Comparison of ENCODE assay signal across 8 cellular contexts in the genomic region with DNA sequence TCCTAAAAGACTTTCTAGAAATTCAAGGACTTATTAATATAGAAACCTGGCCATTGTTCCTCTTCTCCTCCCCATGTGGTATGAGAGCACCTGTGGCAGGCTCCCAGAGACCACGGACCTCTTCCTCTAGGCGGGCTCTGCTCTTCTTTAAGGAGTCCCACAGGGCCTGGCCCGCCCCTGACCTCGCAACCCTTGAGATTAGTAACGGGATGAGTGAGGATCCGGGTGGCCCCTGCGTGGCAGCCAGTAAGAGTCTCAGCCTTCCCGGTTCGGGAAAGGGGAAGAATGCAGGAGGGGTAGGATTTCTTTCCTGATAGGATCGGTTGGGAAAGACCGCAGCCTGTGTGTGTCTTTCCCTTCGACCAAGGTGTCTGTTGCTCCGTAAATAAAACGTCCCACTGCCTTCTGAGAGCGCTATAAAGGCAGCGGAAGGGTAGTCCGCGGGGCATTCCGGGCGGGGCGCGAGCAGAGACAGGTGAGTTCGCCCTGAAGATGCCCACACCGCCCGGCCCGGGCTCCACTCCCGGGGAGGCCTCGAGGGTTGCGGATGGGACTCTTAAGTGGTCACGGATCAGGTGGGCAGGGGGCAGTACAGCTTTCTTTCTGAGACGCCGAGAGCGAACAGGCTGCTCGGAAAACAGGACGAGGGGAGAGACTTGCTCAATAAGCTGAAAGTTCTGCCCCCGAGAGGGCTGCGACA. TPM values are rescaled to one million over a fixed set of nuclear protein-coding genes. Genes with fewer than 3 reads are reported as not detected.
DNase-seq lines count a peak whose midpoint lies in the region; ATAC-seq, FAIRE-seq and TF ChIP-seq lines count a peak whose summit lies in the region.

Gene SLC26A4 (plus strand): TSS at position 448 of the 700 bp plus-strand sequence. CDS start 814 bp downstream, outside the sequence.

- no peak for FAIRE-seq in astrocyte (lab: Jason Lieb, UNC)

- H2AFZ ChIP-seq in astrocyte (ENCODE audit: low read depth, low read length): peak within 1 kb of the TSS; percentile 84

- H3K9me3 Mint-ChIP-seq in astrocyte (ENCODE audit: unreplicated experiment) (no peaks in the 10 kb centered on the region), immature natural killer cell (no peaks in the 10 kb centered on the region)

- H3K9ac ChIP-seq in astrocyte (ENCODE audit: low read length): no peak within 1 kb of the TSS

- peak within 1 kb of the TSS; percentile 82 for H3K4me3 Mint-ChIP-seq in astrocyte (ENCODE audit: unreplicated experiment)
- H3K4me3 Mint-ChIP-seq in immature natural killer cell: peak within 1 kb of the TSS in 4 of 5 donors; percentile 29 to 60 (median 44)

- no peak within 1 kb of the TSS for H3K27ac ChIP-seq in astrocyte (ENCODE audit: low read depth, low read length)

- TF ChIP-seq CTCF in astrocyte (IDR thresholded peaks at IDR 0.05; ENCODE audit: insufficient read depth, low read depth, low read length): no peak

- H3K79me2 ChIP-seq in astrocyte (ENCODE audit: insufficient read depth, low read length): no peaks in the 10 kb centered on the region

- peak within 1 kb of the TSS; percentile 99 for H3K4me2 ChIP-seq in astrocyte (ENCODE audit: low read length)

- H3K9me3 ChIP-seq in astrocyte (ENCODE audit: insufficient read depth, low read depth, low read length): no peaks in the 10 kb centered on the region

- peaks cover 23% of the 10 kb centered on the region for H3K27me3 ChIP-seq in astrocyte (ENCODE audit: insufficient read depth, low read length)

- no peak for ATAC-seq in HG03469 (IDR thresholded peaks at IDR 0.05; ENCODE audit: unreplicated experiment)

- H4K20me1 ChIP-seq in astrocyte (ENCODE audit: insufficient read depth, low read length): no peaks in the 10 kb centered on the region

- H3K4me3 ChIP-seq in astrocyte (ENCODE audit: insufficient read depth, low read depth, low read length): peak within 1 kb of the TSS; percentile 68

- H3K36me3 Mint-ChIP-seq in astrocyte (ENCODE audit: low read depth, unreplicated experiment): peaks cover 2% of the 10 kb centered on the region
- H3K36me3 Mint-ChIP-seq in immature natural killer cell: no peaks in the 10 kb centered on the region

- no peaks in the 10 kb centered on the region for H3K36me3 ChIP-seq in astrocyte (ENCODE audit: insufficient read depth, low read length)

- H3K4me1 Mint-ChIP-seq in astrocyte (ENCODE audit: low read depth, unreplicated experiment) (peaks cover 8% of the 10 kb centered on the region), immature natural killer cell (peaks cover 8 to 10% of the 10 kb centered on the region in 2 donors)

- H3K27ac Mint-ChIP-seq in astrocyte (ENCODE audit: unreplicated experiment): peak within 1 kb of the TSS; percentile 26
- H3K27ac Mint-ChIP-seq in immature natural killer cell: no peak within 1 kb of the TSS

- H3K27me3 Mint-ChIP-seq in astrocyte (ENCODE audit: low read depth, unreplicated experiment): peaks cover 39% of the 10 kb centered on the region
- H3K27me3 Mint-ChIP-seq in immature natural killer cell (ENCODE audit: low read depth in 3 of 3): peaks cover 5 to 18% (median 15%) of the 10 kb centered on the region in 3 donors

- H3K4me1 ChIP-seq in astrocyte (ENCODE audit: insufficient read depth, low read length): peaks cover 18% of the 10 kb centered on the region

- peak; percentile 22 for DNase-seq in NK-92 treated with Interleukin-12 subunit alpha and Interleukin-12 subunit beta, amount 100 ng/mL, for 24 hours (lab: John Stamatoyannopoulos, UW)
- no peak for DNase-seq in NK-92 (lab: John Stamatoyannopoulos, UW; ENCODE audit: unreplicated experiment)
- no peak for DNase-seq in LHCN-M2 (ENCODE audit: low read depth)
- no peak for DNase-seq in astrocyte (ENCODE audit: low read depth)
- DNase-seq in immature natural killer cell: no peak
- peak; percentile 23 for DNase-seq in stimulated activated CD4-positive, alpha-beta T cell treated with anti-CD3 and anti-CD28 coated beads, Interleukin-4, amount 100 ng/mL, for 24 hours
- DNase-seq in NCI-H2081 (lab: John Stamatoyannopoulos, UW): no peak

RNA-seq across cellular contexts. Expression of gene SLC26A4, which starts in this region (rescaled TPM):
- 34.8 and 59.2 TPM in 2 replicates for total RNA-seq in LHCN-M2 (2014; rRNA removed)
- 1.3 TPM for polyA plus RNA-seq in LHCN-M2 (2012)
- total RNA-seq in astrocyte: 0.57 and 0.91 TPM in 2 replicates
- not detected for polyA plus RNA-seq in immature natural killer cell

Comparison
In these comparisons a context has a peak if more than half of its experiments do, and no peak if none do; other contexts are left out.
1. RNA of gene SLC26A4 (total RNA-seq): 34.8 to 59.2 TPM in LHCN-M2; 0.57 to 0.91 TPM in astrocyte; every median in the first group is over 10 times any median in the second.
2. DNase-seq: peak in NK-92 treated with Interleukin-12 subunit alpha and Interleukin-12 subunit beta, amount 100 ng/mL, for 24 hours (single experiment) and stimulated activated CD4-positive, alpha-beta T cell treated with anti-CD3 and anti-CD28 coated beads, Interleukin-4, amount 100 ng/mL, for 24 hours (single experiment); none in NK-92 (single experiment), LHCN-M2 (single experiment), astrocyte (single experiment), immature natural killer cell (0 of 3) and NCI-H2081 (0 of 2).